ENCODE assay signal across 1 cellular context in the genomic region with DNA sequence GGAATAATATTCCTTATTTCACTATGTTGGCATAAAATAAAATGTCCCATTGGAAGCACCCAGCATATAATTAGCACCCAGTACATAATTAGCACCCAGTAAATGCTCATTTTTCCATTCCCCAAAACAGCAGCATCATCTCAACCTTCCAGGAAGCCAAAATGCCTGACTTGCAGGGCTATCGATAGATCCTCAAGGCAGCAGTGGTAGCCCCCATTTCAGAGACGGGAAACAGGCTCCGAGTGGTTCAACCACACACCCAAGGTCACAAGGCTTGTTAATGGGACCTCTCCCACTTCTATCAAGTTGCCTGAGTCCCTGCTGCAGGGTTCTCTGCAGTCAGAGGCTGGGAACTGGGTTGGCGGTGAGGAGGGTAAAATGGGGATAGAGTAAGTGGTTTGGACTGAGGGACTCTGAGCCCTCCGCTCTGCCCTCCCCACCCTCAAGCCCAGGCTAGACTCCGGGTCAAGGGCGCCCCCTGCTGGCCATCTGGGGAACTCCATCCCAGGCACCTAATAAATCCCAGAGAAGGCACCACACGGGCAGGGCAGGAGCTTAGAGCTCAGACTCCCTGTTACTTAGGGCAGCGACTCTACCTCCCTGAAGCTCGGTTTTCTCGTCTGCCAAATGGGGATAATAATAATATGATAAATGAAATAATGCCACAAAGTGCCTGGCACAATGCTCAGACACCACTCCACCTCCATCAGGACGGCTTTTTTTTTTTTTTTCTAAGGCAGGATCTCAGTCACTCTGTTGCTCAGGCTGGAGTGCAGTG.
TF ChIP-seq lines count a peak whose summit lies in the region.

No MANE protein-coding gene starts in this region.

TF ChIP-seq in HCT116, 20 proteins besides CTCF, POLR2A, EP300 and RAD21 (continued from another document):
- TF ChIP-seq, protein P1, sequence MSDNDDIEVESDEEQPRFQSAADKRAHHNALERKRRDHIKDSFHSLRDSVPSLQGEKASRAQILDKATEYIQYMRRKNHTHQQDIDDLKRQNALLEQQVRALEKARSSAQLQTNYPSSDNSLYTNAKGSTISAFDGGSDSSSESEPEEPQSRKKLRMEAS (IDR thresholded peaks at IDR 0.05), result no peak
- TF ChIP-seq EGR1 (IDR thresholded peaks at IDR 0.05; ENCODE audit: low read depth), result no peak
- TF ChIP-seq CEBPB (IDR thresholded peaks at IDR 0.05; ENCODE audit: low read depth), result no peak
- TF ChIP-seq TCF7L2 (IDR thresholded peaks at IDR 0.05; ENCODE audit: borderline replicate concordance, extremely low read depth, insufficient read depth, insufficient read length), result no peak
TF ChIP-seq in HCT116: peak in this region for 0.
